Comparison of ENCODE assay signal across 8 cellular contexts in genomic region chr19:6109947-6110346, GRCh38. TPM values are rescaled to one million over a fixed set of nuclear protein-coding genes. Genes with fewer than 3 reads are reported as not detected.
DNase-seq lines count a peak whose midpoint lies in the region; ATAC-seq and TF ChIP-seq lines count a peak whose summit lies in the region.

No MANE protein-coding gene starts in this region.

- DNase-seq in SJSA1 (ENCODE audit: low read depth in 1 of 2, low spot score in 2 of 2) (no peak), fibroblast of villous mesenchyme (ENCODE audit: low read depth) (no peak), psoas muscle (no peak), foreskin melanocyte (no peak)

- ATAC-seq in GM18498 (IDR thresholded peaks at IDR 0.05; ENCODE audit: unreplicated experiment) = peak; percentile 0
- no peak for ATAC-seq in psoas muscle
- ATAC-seq in HG03432 (IDR thresholded peaks at IDR 0.05; ENCODE audit: unreplicated experiment) = no peak
- ATAC-seq in HG02852 (IDR thresholded peaks at IDR 0.05; ENCODE audit: unreplicated experiment) = no peak
- no peak for ATAC-seq in GM18909 (IDR thresholded peaks at IDR 0.05; ENCODE audit: poor library complexity, unreplicated experiment)

- H3K4me1 ChIP-seq in SJSA1 (replicated peaks) = peaks cover 7% of the 10 kb centered on the region; the same call in 1 of the 2 replicates
- peaks cover 11% of the 10 kb centered on the region for H3K4me1 ChIP-seq in psoas muscle

- TF ChIP-seq CTCF in fibroblast of villous mesenchyme (IDR thresholded peaks at IDR 0.05; ENCODE audit: insufficient read depth, low read depth, low read length) (no peak), psoas muscle (IDR thresholded peaks at IDR 0.05) (no peak)

- H3K27ac ChIP-seq in SJSA1 (no peak overlapping the region), psoas muscle (no peak overlapping the region)

- intact Hi-C loops in psoas muscle (cut with DNase I) = loop anchor here (5.0 kb wide), 1 partner anchor 53 kb away; no protein-coding TSS in a partner anchor

- H3K36me3 ChIP-seq in SJSA1 (no peaks in the 10 kb centered on the region), psoas muscle (ENCODE audit: insufficient read depth in 1 of 2, low read depth in 1 of 2) (no peaks in the 10 kb centered on the region)

- H3K27me3 ChIP-seq in SJSA1 (replicated peaks) (no peaks in the 10 kb centered on the region), psoas muscle (ENCODE audit: insufficient read depth in 3 of 3, low read length in 2 of 3) (peaks cover 0 to 32% (median 0%) of the 10 kb centered on the region in 3 donors)

- no peaks in the 10 kb centered on the region for H3K9me3 ChIP-seq in SJSA1 (replicated peaks)
- no peaks in the 10 kb centered on the region for H3K9me3 ChIP-seq in psoas muscle

- WGBS in psoas muscle, 3 donors = 0 to 1% (median 0%) methylated on average over 24 to 38 of the region's 38 CpGs

- H3K4me3 ChIP-seq in SJSA1 (peak overlapping the region; percentile 46), fibroblast of villous mesenchyme (ENCODE audit: low read depth, low read length) (peak overlapping the region; percentile 65), psoas muscle (peak overlapping the region; percentile 66)

RNA-seq across cellular contexts. Expression of gene RFX2, which starts 0.4 kb away (rescaled TPM):
- total RNA-seq in SJSA1 (2014; rRNA removed; shearing (Covaris generic)) = 9.7 and 13.1 TPM in 2 replicates
- total RNA-seq in fibroblast of villous mesenchyme (4.5 and 6.5 TPM in 2 replicates), psoas muscle (1 to 10 TPM in 2 of 4 donors, under 1 TPM in 2; 0.71 to 2.1 (median 1.3) TPM)
- polyA plus RNA-seq in psoas muscle = 1 to 10 TPM in 2 of 3 donors, under 1 TPM in 1; 0.58 to 1.5 (median 1.0) TPM

RNA-seq across cellular contexts. Expression of gene ACSBG2, which starts 25.5 kb away (rescaled TPM):
- not detected in 2 replicates for total RNA-seq in SJSA1 (2014; rRNA removed; shearing (Covaris generic))
- total RNA-seq in fibroblast of villous mesenchyme (not detected in 2 replicates), psoas muscle (not detected)
- polyA plus RNA-seq in psoas muscle = not detected
